16 cellular contexts compared by ENCODE assay signal in the genomic region with DNA sequence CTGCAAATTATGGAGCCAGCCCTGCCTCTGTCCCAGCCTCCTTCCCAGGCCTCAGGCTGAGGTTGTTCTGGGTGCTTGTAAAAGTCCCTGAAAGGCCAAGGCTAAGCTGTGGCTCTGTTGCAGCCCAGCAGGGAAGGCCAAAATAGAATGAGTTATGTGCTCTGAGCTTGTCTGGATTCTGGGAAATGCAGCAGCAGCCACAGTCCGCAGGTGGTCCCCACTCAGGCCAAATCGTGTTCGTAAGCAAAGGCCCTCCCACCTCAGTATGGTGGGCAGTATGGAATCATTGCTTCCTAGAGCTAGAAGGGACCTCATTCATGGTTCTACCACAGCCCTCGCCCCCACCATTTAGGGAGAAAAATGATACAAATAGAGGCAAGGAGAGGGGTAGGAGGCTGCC. TPM values are rescaled to one million over a fixed set of nuclear protein-coding genes. Genes with fewer than 3 reads are reported as not detected.
DNase-seq lines count a peak whose midpoint lies in the region; ATAC-seq and TF ChIP-seq lines count a peak whose summit lies in the region.
"Had no signal": no experiment of that assay in that cellular context is flagged by ENCODE, and none has a peak within 500 bp of the region (broad histone marks: within the 10 kb centered on the region; RNA-seq: fewer than 3 reads in every experiment).

No MANE protein-coding gene starts in this region.

- no peak overlapping the region for H3K23ac ChIP-seq in neuronal stem cell (ENCODE audit: low read depth, low read length, poor library complexity)

- POLR2A ChIA-PET in Panc1 (lab: Charles Lee), result interaction anchor here (0.6 kb wide), 1 partner anchor 136 kb away, joined by 6 read pairs; no protein-coding TSS in a partner anchor

- no peak overlapping the region for H3K4me3 ChIP-seq in Panc1 (ENCODE audit: low read depth in 2 of 2, low read length in 2 of 2)
- no peak overlapping the region for H3K4me3 ChIP-seq in coronary artery
- no peak overlapping the region for H3K4me3 ChIP-seq in neuronal stem cell (ENCODE audit: low read length in 2 of 2)
- H3K4me3 ChIP-seq in transverse colon, result no peak overlapping the region
- H3K4me3 ChIP-seq: heart left ventricle had no signal

- intact Hi-C loops in Panc1 (cut with micrococcal nuclease; ENCODE audit: unreplicated experiment), result no loop called here
- intact Hi-C loops in transverse colon (cut with DNase I; ENCODE audit: low total_unique reads), result no loop called here

- H3K14ac ChIP-seq in neuronal stem cell (ENCODE audit: low read length), result no peak overlapping the region

- H3K27me3 ChIP-seq in Panc1 (ENCODE audit: control insufficient read depth, insufficient read depth, low read length) (no peaks in the 10 kb centered on the region), neuronal stem cell (ENCODE audit: control insufficient read depth in 3 of 3, insufficient read depth in 3 of 3, low read depth in 1 of 3, low read length in 3 of 3) (no peaks in the 10 kb centered on the region), transverse colon (no peaks in the 10 kb centered on the region)

- no TSS peak for BruUV-seq in Panc1 (replicated peaks; lab: Mats Ljungman, UMichigan)

- peaks cover 2% of the 10 kb centered on the region for H3K79me1 ChIP-seq in neuronal stem cell (ENCODE audit: low read depth, low read length)

- peaks cover 10% of the 10 kb centered on the region for H3K4me1 Mint-ChIP-seq in activated naive CD8-positive, alpha-beta T cell treated with anti-CD3 and anti-CD28 coated beads for 36 hours

- DNase-seq in Panc1 (ENCODE audit: low read depth, low spot score) (no peak), coronary artery (ENCODE audit: low spot score) (no peak), neuronal stem cell (ENCODE audit: low spot score) (no peak), transverse colon (no peak), occipital lobe (lab: John Stamatoyannopoulos, UW) (no peak), DMS 273 (lab: John Stamatoyannopoulos, UW; ENCODE audit: unreplicated experiment) (no peak)
- DNase-seq in activated naive CD8-positive, alpha-beta T cell treated with anti-CD3 and anti-CD28 coated beads for 36 hours, result no peak
- DNase-seq: heart left ventricle, NCI-H2029, NCI-H526, nephron progenitor cell, OCI-M1 had no signal

- no peaks in the 10 kb centered on the region for H3K27me3 Mint-ChIP-seq in activated naive CD8-positive, alpha-beta T cell treated with anti-CD3 and anti-CD28 coated beads for 36 hours
- H3K27me3 Mint-ChIP-seq: dendritic cell treated with granulocyte-macrophage colony-stimulating factor and Interleukin-4, amounts not matched to agents 40 ng/mL and 50 ng/mL, for 4 days; memory B cell had no signal

- TF ChIP-seq CTCF in Panc1 (IDR thresholded peaks at IDR 0.05) (no peak), coronary artery (IDR thresholded peaks at IDR 0.05) (no peak), transverse colon (IDR thresholded peaks at IDR 0.05) (no peak)

- peak overlapping the region; percentile 58 for H3K27ac ChIP-seq in Panc1 (ENCODE audit: low read length)
- H3K27ac ChIP-seq in coronary artery, result peak overlapping the region; percentile 33 to 81
- no peak overlapping the region for H3K27ac ChIP-seq in neuronal stem cell (replicated peaks; ENCODE audit: low read length)
- H3K27ac ChIP-seq in transverse colon, result peak overlapping the region; percentile 50 to 70 (median 57)

- no peak overlapping the region for H2AK5ac ChIP-seq in neuronal stem cell (ENCODE audit: low read depth, low read length)

- no peak overlapping the region for H3K4me2 ChIP-seq in neuronal stem cell (ENCODE audit: insufficient read depth, low read length, poor library complexity, severe bottlenecking)

- in situ Hi-C loops in Panc1 (cut with HindIII; ENCODE audit: low pct_unique_long_range_greater_than_20kb, low sequenced_read_pairs) (no loop called here), transverse colon (cut with MboI; ENCODE audit: low pct_ligation_motif_present in 1 of 4, low pct_unique_long_range_greater_than_20kb in 1 of 4, low sequenced_read_pairs in 3 of 4) (no loop called here)

- no peak for TF ChIP-seq POLR2A in transverse colon (IDR thresholded peaks at IDR 0.05)

- H3K18ac ChIP-seq in neuronal stem cell (ENCODE audit: low read length), result no peak overlapping the region

- peaks cover 11% of the 10 kb centered on the region; the same call in 1 of the 2 replicates for H3K4me1 ChIP-seq in Panc1 (ENCODE audit: control insufficient read depth, insufficient read depth, low read length)
- H3K4me1 ChIP-seq in neuronal stem cell (ENCODE audit: control insufficient read depth in 2 of 2, insufficient read depth in 1 of 2, low read depth in 1 of 2, low read length in 2 of 2), result peaks cover 5 to 11% of the 10 kb centered on the region in 2 donors
- peaks cover 0 to 10% (median 3%) of the 10 kb centered on the region in 4 donors for H3K4me1 ChIP-seq in transverse colon

- no peak overlapping the region for H2BK120ac ChIP-seq in neuronal stem cell (ENCODE audit: low read depth, low read length)

- H2BK12ac ChIP-seq in neuronal stem cell (ENCODE audit: low read length), result no peak overlapping the region

- H2BK5ac ChIP-seq in neuronal stem cell (ENCODE audit: low read length), result no peak overlapping the region

- no peaks in the 10 kb centered on the region for H3K9me3 Mint-ChIP-seq in activated naive CD8-positive, alpha-beta T cell treated with anti-CD3 and anti-CD28 coated beads for 36 hours
- H3K9me3 Mint-ChIP-seq: activated T-helper 2 cell treated with anti-CD3 and anti-CD28 coated beads, Interferon-gamma antibody, Interleukin-2, Interleukin-4, amounts not matched to agents 10 μg/mL and 5 μg/mL and 100 μg/mL, durations not matched to agents 14 hours and 24 hours and 36 hours; dendritic cell treated with granulocyte-macrophage colony-stimulating factor and Interleukin-4, amounts not matched to agents 40 ng/mL and 50 ng/mL, for 4 days; memory B cell had no signal

- no peak overlapping the region for H3K27ac Mint-ChIP-seq in activated naive CD8-positive, alpha-beta T cell treated with anti-CD3 and anti-CD28 coated beads for 36 hours
- H3K27ac Mint-ChIP-seq: activated T-helper 2 cell treated with anti-CD3 and anti-CD28 coated beads, Interferon-gamma antibody, Interleukin-2, Interleukin-4, amounts not matched to agents 10 μg/mL and 5 μg/mL and 100 μg/mL, durations not matched to agents 14 hours and 24 hours and 36 hours; dendritic cell treated with granulocyte-macrophage colony-stimulating factor and Interleukin-4, amounts not matched to agents 40 ng/mL and 50 ng/mL, for 4 days; memory B cell had no signal

- peak; percentile 10; the same call in 1 of the 2 replicates for ATAC-seq in Panc1
- ATAC-seq: activated CD4-positive, CD25-positive, alpha-beta regulatory T cell treated with anti-CD3 and anti-CD28 coated beads, Interleukin-2, amount 50 U/mL, for 24 hours had no signal

- no CpG with 5 or more reads among the region's 4 CpGs for WGBS in neuronal stem cell (ENCODE audit: extremely low coverage in 2 of 2, insufficient read length in 2 of 2, insufficient replicate concordance in 1 of 2), 2 donors
- WGBS in transverse colon (ENCODE audit: low coverage in 1 of 2), 2 donors, result 66% methylated on average over 4 of the region's 4 CpGs; no CpG with 5 or more reads in 1 of the 2 donors

- H3K36me3 ChIP-seq in Panc1 (ENCODE audit: control insufficient read depth, insufficient read depth, low read length) (no peaks in the 10 kb centered on the region), neuronal stem cell (replicated peaks in 1 of 2; ENCODE audit: control insufficient read depth in 2 of 2, insufficient read depth in 2 of 2, low read length in 2 of 2) (peaks cover 0 to 5% of the 10 kb centered on the region in 2 donors), transverse colon (no peaks in the 10 kb centered on the region)

- CTCF ChIA-PET in Panc1 (lab: Charles Lee), result no interaction called here

- H3K4ac ChIP-seq in neuronal stem cell (ENCODE audit: low read length), result no peak overlapping the region

- H2BK15ac ChIP-seq in neuronal stem cell (ENCODE audit: low read length), result no peak overlapping the region

- H2AFZ ChIP-seq in neuronal stem cell (ENCODE audit: low read length), result peak overlapping the region; percentile 63

- no peak for TF ChIP-seq EP300 in transverse colon (IDR thresholded peaks at IDR 0.05; ENCODE audit: low read depth)

- H4K91ac ChIP-seq in neuronal stem cell (ENCODE audit: low read depth, low read length, poor library complexity), result no peak overlapping the region

- no peak overlapping the region for H3K9ac ChIP-seq in neuronal stem cell (ENCODE audit: low read depth, low read length, poor library complexity)

- no peak overlapping the region for H3K4me3 Mint-ChIP-seq in activated naive CD8-positive, alpha-beta T cell treated with anti-CD3 and anti-CD28 coated beads for 36 hours
- H3K4me3 Mint-ChIP-seq: dendritic cell treated with granulocyte-macrophage colony-stimulating factor and Interleukin-4, amounts not matched to agents 40 ng/mL and 50 ng/mL, for 4 days; memory B cell; nephron progenitor cell had no signal

- no peaks in the 10 kb centered on the region for H3K36me3 Mint-ChIP-seq in activated naive CD8-positive, alpha-beta T cell treated with anti-CD3 and anti-CD28 coated beads for 36 hours
- H3K36me3 Mint-ChIP-seq: memory B cell had no signal

- H4K8ac ChIP-seq in neuronal stem cell (ENCODE audit: low read depth, low read length), result no peak overlapping the region

- H3K9me3 ChIP-seq in Panc1 (ENCODE audit: control insufficient read depth, insufficient read depth, low read depth, low read length) (no peaks in the 10 kb centered on the region), neuronal stem cell (replicated peaks in 1 of 2; ENCODE audit: control insufficient read depth in 2 of 2, insufficient read depth in 1 of 2, low read depth in 1 of 2, low read length in 2 of 2) (no peaks in the 10 kb centered on the region), transverse colon (no peaks in the 10 kb centered on the region)
- H3K9me3 ChIP-seq: heart left ventricle had no signal

RNA-seq across cellular contexts. Expression of gene TCEAL1, which starts 4.7 kb away (rescaled TPM):
- total RNA-seq in Panc1 (2021; ENCODE audit: unreplicated experiment) (31.7 TPM), transverse colon (10 to 100 TPM; 44.9 to 79.2 (median 56.6) TPM), occipital lobe (57.2 TPM)
- polyA plus RNA-seq in Panc1 (2012; ENCODE audit: insufficient read length), result 24.0 TPM
- polyA plus RNA-seq in neuronal stem cell (2013, experiment 1 of 2), result 12.9 TPM
- polyA plus RNA-seq in neuronal stem cell (2013, experiment 2 of 2), result 13.6 TPM
- 1 to 10 TPM; 7.3 to 8.1 TPM for total RNA-seq in activated naive CD8-positive, alpha-beta T cell treated with anti-CD3 and anti-CD28 coated beads for 36 hours

RNA-seq across cellular contexts. Expression of gene TCEAL3, which starts 16.3 kb away (rescaled TPM):
- total RNA-seq in Panc1 (2021; ENCODE audit: unreplicated experiment) (23.8 TPM), transverse colon (10 to 100 TPM in 2 of 4 donors, 1 to 10 TPM in 2; 3.4 to 16.7 (median 12.4) TPM), occipital lobe (11.5 TPM)
- polyA plus RNA-seq in Panc1 (2012; ENCODE audit: insufficient read length), result 57.0 TPM
- 26.0 TPM for polyA plus RNA-seq in neuronal stem cell (2013, experiment 1 of 2)
- 25.9 TPM for polyA plus RNA-seq in neuronal stem cell (2013, experiment 2 of 2)
- 1 to 10 TPM; 8.5 to 8.7 TPM for total RNA-seq in activated naive CD8-positive, alpha-beta T cell treated with anti-CD3 and anti-CD28 coated beads for 36 hours

RNA-seq across cellular contexts. Expression of gene TCEAL4, which starts 38.8 kb away (rescaled TPM):
- total RNA-seq in Panc1 (2021; ENCODE audit: unreplicated experiment) (84.1 TPM), transverse colon (100 to 1,000 TPM in 1 of 4 donors, 10 to 100 TPM in 3; 25.5 to 118 (median 55.6) TPM), occipital lobe (44.9 TPM)
- 136 TPM for polyA plus RNA-seq in Panc1 (2012; ENCODE audit: insufficient read length)
- polyA plus RNA-seq in neuronal stem cell (2013, experiment 1 of 2), result 81.0 TPM
- 83.3 TPM for polyA plus RNA-seq in neuronal stem cell (2013, experiment 2 of 2)
- 10 to 100 TPM; 14.8 to 17.4 TPM for total RNA-seq in activated naive CD8-positive, alpha-beta T cell treated with anti-CD3 and anti-CD28 coated beads for 36 hours
